ENCODE assay signal across 10 cellular contexts in the genomic region with DNA sequence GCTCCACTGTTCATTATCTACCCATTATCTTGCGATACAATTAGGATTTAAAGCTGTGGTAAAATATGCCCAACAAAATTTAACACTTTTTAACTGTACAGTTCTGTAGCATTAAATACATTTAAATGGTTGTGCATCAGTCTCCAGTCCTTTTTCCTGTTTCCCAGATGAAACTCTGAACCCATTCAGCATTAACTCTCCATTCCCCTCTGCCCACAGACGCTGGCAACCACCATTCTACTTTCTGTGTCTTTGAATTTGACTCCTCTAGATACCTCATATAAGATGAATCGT. TPM values are rescaled to one million over a fixed set of nuclear protein-coding genes. Genes with fewer than 3 reads are reported as not detected.
DNase-seq lines count a peak whose midpoint lies in the region; ATAC-seq and TF ChIP-seq lines count a peak whose summit lies in the region.
"Had no signal": no experiment of that assay in that cellular context is flagged by ENCODE, and none has a peak within 500 bp of the region (broad histone marks: within the 10 kb centered on the region; RNA-seq: fewer than 3 reads in every experiment).

No MANE protein-coding gene starts in this region.

- peaks cover 30 to 38% (median 36%) of the 10 kb centered on the region in 3 donors for H3K4me1 Mint-ChIP-seq in CD8-positive, alpha-beta memory T cell
- peaks cover 25% of the 10 kb centered on the region for H3K4me1 Mint-ChIP-seq in neural progenitor cell

- H2AFZ ChIP-seq in neural progenitor cell (replicated peaks), result no peak overlapping the region

- peak overlapping the region; percentile 24 for H3K27ac ChIP-seq in CD8-positive, alpha-beta memory T cell (ENCODE audit: low read depth, low read length)
- no peak overlapping the region for H3K27ac ChIP-seq in neural progenitor cell

- H3K4me3 ChIP-seq in CD8-positive, alpha-beta memory T cell (ENCODE audit: low read length), result no peak overlapping the region
- H3K4me3 ChIP-seq in astrocyte of the cerebellum (ENCODE audit: low read depth, low read length) (peak overlapping the region; percentile 54), neural progenitor cell (peak overlapping the region; percentile 83)

- peaks cover 0 to 10% (median under 1%) of the 10 kb centered on the region in 3 donors for H3K36me3 Mint-ChIP-seq in CD8-positive, alpha-beta memory T cell
- peaks cover 11% of the 10 kb centered on the region for H3K36me3 Mint-ChIP-seq in neural progenitor cell

- H3K79me2 ChIP-seq in neural progenitor cell (ENCODE audit: low read depth), result no peaks in the 10 kb centered on the region

- ATAC-seq in HG03457 (IDR thresholded peaks at IDR 0.05; ENCODE audit: unreplicated experiment), result no peak

- peaks cover 28% of the 10 kb centered on the region for H3K4me1 ChIP-seq in CD8-positive, alpha-beta memory T cell (ENCODE audit: insufficient read depth, low read length)
- peaks cover 9% of the 10 kb centered on the region for H3K4me1 ChIP-seq in neural progenitor cell

- no peaks in the 10 kb centered on the region for H3K36me3 ChIP-seq in CD8-positive, alpha-beta memory T cell (ENCODE audit: insufficient read depth, low read length)
- H3K36me3 ChIP-seq in neural progenitor cell, result no peaks in the 10 kb centered on the region
- H3K36me3 ChIP-seq: colonic mucosa had no signal

- peaks cover 6 to 24% of the 10 kb centered on the region in 2 donors for H3K27me3 Mint-ChIP-seq in CD8-positive, alpha-beta memory T cell
- H3K27me3 Mint-ChIP-seq in neural progenitor cell (ENCODE audit: insufficient read depth, low read depth), result peaks cover 55% of the 10 kb centered on the region

- H3K9ac ChIP-seq in neural progenitor cell, result no peak overlapping the region

- peak overlapping the region in 7 of 8 donors; percentile 43 to 98 (median 93) for H3K27ac Mint-ChIP-seq in CD8-positive, alpha-beta memory T cell
- no peak overlapping the region for H3K27ac Mint-ChIP-seq in neural progenitor cell

- TF ChIP-seq CTCF in astrocyte of the cerebellum (IDR thresholded peaks at IDR 0.05; ENCODE audit: low read depth, low read length, missing control alignments), result no peak
- no peak for TF ChIP-seq CTCF in neural progenitor cell (IDR thresholded peaks at IDR 0.05)

- H3K4me2 ChIP-seq in neural progenitor cell, result peak overlapping the region; percentile 67

- TF ChIP-seq EP300 in Ishikawa (IDR thresholded peaks at IDR 0.05; ENCODE audit: borderline replicate concordance), result no peak

- H4K20me1 ChIP-seq in neural progenitor cell (ENCODE audit: low read depth), result peaks cover 23% of the 10 kb centered on the region

- H3F3A ChIP-seq in neural progenitor cell (ENCODE audit: low read depth), result peaks cover 34% of the 10 kb centered on the region

- CTCF ChIA-PET in CD8-positive, alpha-beta memory T cell (lab: Charles Lee), result interaction anchor here (1.0 to 14.5 kb wide), 9 partner anchors 9 to 378 kb away, joined by 3 to 164 read pairs (median 13); a partner anchor contains a TSS

- peak overlapping the region; percentile 86 to 98 (median 91) for H3K4me3 Mint-ChIP-seq in CD8-positive, alpha-beta memory T cell
- peak overlapping the region; percentile 97 for H3K4me3 Mint-ChIP-seq in neural progenitor cell

- H3K9me3 Mint-ChIP-seq in CD8-positive, alpha-beta memory T cell, result peaks cover 0 to 9% (median 4%) of the 10 kb centered on the region in 5 donors
- peaks cover 17% of the 10 kb centered on the region for H3K9me3 Mint-ChIP-seq in neural progenitor cell

- DNase-seq in CD8-positive, alpha-beta memory T cell, result no peak
- DNase-seq in astrocyte of the cerebellum (ENCODE audit: low read depth) (no peak), neural progenitor cell (ENCODE audit: low spot score) (no peak), SW480 (ENCODE audit: low spot score) (no peak), HuH-7.5 (ENCODE audit: low spot score) (no peak), NAMALWA (ENCODE audit: low spot score) (no peak)
- DNase-seq: NCI-H2227 treated with DMSO at 0.1 percent for 48 hours had no signal

- POLR2A ChIA-PET in CD8-positive, alpha-beta memory T cell (lab: Charles Lee), result interaction anchor here (1.0 to 8.4 kb wide), 7 partner anchors 9 to 53 kb away, joined by 3 to 168 read pairs (median 13); a partner anchor contains a TSS

- in situ Hi-C loops in astrocyte of the cerebellum (cut with HindIII; ENCODE audit: low sequenced_read_pairs), result no loop called here

- H3K27me3 ChIP-seq in CD8-positive, alpha-beta memory T cell (ENCODE audit: insufficient read depth, low read length, poor library complexity, severe bottlenecking), result no peaks in the 10 kb centered on the region
- peaks cover 65% of the 10 kb centered on the region for H3K27me3 ChIP-seq in neural progenitor cell
- H3K27me3 ChIP-seq: colonic mucosa had no signal

- H3K9me3 ChIP-seq in CD8-positive, alpha-beta memory T cell (ENCODE audit: low read length), result no peaks in the 10 kb centered on the region
- H3K9me3 ChIP-seq in neural progenitor cell (ENCODE audit: low read depth), result no peaks in the 10 kb centered on the region
- H3K9me3 ChIP-seq: colonic mucosa had no signal

- TF ChIP-seq RAD21 in Ishikawa (IDR thresholded peaks at IDR 0.05; ENCODE audit: low read depth), result no peak

TF ChIP-seq in Ishikawa, 13 proteins besides CTCF, POLR2A, EP300 and RAD21:
- TF ChIP-seq, protein P1, sequence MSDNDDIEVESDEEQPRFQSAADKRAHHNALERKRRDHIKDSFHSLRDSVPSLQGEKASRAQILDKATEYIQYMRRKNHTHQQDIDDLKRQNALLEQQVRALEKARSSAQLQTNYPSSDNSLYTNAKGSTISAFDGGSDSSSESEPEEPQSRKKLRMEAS (IDR thresholded peaks at IDR 0.05), result 0 out of 2 replicates have a peak, but pooled peaks have one; percentile 5
- TF ChIP-seq TEAD4 (IDR thresholded peaks at IDR 0.05), result no peak

RNA-seq across cellular contexts. Expression of a gene that starts 2.9 kb away (rescaled TPM):
- 1 to 10 TPM; 2.2 to 2.3 TPM for total RNA-seq in CD8-positive, alpha-beta memory T cell
- 0.74 TPM for polyA plus RNA-seq in CD8-positive, alpha-beta memory T cell
- total RNA-seq in neural progenitor cell (ENCODE audit: low replicate concordance), result not detected in 2 replicates

RNA-seq across cellular contexts. Expression of a gene that starts 15.2 kb away (rescaled TPM):
- total RNA-seq in CD8-positive, alpha-beta memory T cell, result 10 to 100 TPM; 35.2 to 42.7 TPM
- polyA plus RNA-seq in CD8-positive, alpha-beta memory T cell, result 2.2 TPM
- total RNA-seq in neural progenitor cell (ENCODE audit: low replicate concordance), result 8.1 and 24.2 TPM in 2 replicates

RNA-seq across cellular contexts. Expression of a gene that starts 35.8 kb away (rescaled TPM):
- total RNA-seq in CD8-positive, alpha-beta memory T cell, result 1,000 to 10,000 TPM; 2,341 to 2,398 TPM
- polyA plus RNA-seq in CD8-positive, alpha-beta memory T cell, result 1,821 TPM
- total RNA-seq in neural progenitor cell (ENCODE audit: low replicate concordance), result 2,816 and 3,567 TPM in 2 replicates

RNA-seq across cellular contexts. Expression of a gene that starts 53.0 kb away (rescaled TPM):
- total RNA-seq in CD8-positive, alpha-beta memory T cell, result 10 to 100 TPM; 14.1 to 17.1 TPM
- polyA plus RNA-seq in CD8-positive, alpha-beta memory T cell, result 46.3 TPM
- 7.9 and 9.4 TPM in 2 replicates for total RNA-seq in neural progenitor cell (ENCODE audit: low replicate concordance)
